ENCODE assay signal across 1 cellular context in the genomic region with DNA sequence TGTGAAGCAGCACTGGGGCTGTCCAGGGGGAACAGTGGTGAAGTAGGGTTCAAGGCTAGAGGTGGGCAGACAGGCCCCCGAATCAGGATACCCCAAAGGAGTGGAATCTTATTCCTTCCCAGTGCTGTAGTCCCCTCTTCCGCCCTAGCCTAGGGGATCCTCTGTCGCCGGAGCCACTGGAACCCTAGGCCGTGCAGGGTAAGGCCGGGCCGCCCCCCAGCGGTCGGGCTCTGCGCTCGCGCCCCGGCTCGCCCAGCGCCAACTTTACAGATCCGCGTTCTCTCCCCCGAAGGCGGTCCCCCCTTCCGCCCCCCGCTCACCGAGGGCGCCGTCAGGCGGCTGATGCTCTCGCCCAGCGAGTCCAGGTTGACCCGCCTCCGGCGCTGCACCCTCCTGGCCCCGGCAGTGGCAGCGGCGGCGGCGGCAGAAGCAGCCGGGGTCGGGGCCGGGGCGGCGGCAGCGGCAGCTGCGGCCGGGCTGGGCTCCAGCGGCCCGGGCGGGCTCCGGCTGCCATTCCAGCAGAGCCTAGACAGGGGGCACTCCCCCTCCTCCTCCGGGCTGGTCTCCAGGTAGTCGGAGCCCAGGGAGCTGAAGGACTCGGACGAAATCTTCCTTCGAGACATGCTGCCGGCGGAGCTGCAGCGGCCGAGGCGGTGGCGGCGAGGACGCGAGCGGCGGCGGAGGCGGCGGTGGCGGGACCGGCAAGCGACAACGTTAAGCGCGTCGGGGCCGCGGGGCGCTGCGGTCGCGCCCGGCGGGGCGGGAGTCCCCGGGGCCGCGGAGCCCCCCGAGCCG.
TF ChIP-seq lines count a peak whose summit lies in the region.

No MANE protein-coding gene starts in this region.

TF ChIP-seq in HEK293, 187 proteins besides CTCF, POLR2A, EP300 and RAD21 (continued from another document and continues in another):
- TF ChIP-seq, protein P1, sequence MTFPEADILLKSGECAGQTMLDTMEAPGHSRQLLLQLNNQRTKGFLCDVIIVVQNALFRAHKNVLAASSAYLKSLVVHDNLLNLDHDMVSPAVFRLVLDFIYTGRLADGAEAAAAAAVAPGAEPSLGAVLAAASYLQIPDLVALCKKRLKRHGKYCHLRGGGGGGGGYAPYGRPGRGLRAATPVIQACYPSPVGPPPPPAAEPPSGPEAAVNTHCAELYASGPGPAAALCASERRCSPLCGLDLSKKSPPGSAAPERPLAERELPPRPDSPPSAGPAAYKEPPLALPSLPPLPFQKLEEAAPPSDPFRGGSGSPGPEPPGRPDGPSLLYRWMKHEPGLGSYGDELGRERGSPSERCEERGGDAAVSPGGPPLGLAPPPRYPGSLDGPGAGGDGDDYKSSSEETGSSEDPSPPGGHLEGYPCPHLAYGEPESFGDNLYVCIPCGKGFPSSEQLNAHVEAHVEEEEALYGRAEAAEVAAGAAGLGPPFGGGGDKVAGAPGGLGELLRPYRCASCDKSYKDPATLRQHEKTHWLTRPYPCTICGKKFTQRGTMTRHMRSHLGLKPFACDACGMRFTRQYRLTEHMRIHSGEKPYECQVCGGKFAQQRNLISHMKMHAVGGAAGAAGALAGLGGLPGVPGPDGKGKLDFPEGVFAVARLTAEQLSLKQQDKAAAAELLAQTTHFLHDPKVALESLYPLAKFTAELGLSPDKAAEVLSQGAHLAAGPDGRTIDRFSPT (tag by site-specific recombination; IDR thresholded peaks at IDR 0.05): no peak
- TF ChIP-seq ZNF654 (tag by site-specific recombination; IDR thresholded peaks at IDR 0.05; ENCODE audit: low read depth) (peak; percentile 51), ZNF112 (tag by site-specific recombination; IDR thresholded peaks at IDR 0.05) (no peak), TRIM28 (IDR thresholded peaks at IDR 0.05; ENCODE audit: borderline replicate concordance, low read length) (no peak; the same call in 1 of the 2 replicates), ZNF280C (tag by site-specific recombination; IDR thresholded peaks at IDR 0.05) (no peak), PRDM10 (tag by site-specific recombination; IDR thresholded peaks at IDR 0.05) (peak; percentile 56), GFI1B (tag by site-specific recombination; IDR thresholded peaks at IDR 0.05) (no peak), KLF16 (tag by site-specific recombination; IDR thresholded peaks at IDR 0.05) (no peak), ZNF555 (tag by site-specific recombination; conservative IDR thresholded peaks at IDR 0.05) (no peak), ZNF341 (tag by site-specific recombination; IDR thresholded peaks at IDR 0.05; ENCODE audit: low read depth) (peak; percentile 44; the same call in 1 of the 2 replicates), ZEB2 (tag by site-specific recombination; IDR thresholded peaks at IDR 0.05) (peak; percentile 18; the same call in 1 of the 2 replicates), ZBTB17 (tag by site-specific recombination; IDR thresholded peaks at IDR 0.05) (peak; percentile 77), GLIS2 (tag by site-specific recombination; IDR thresholded peaks at IDR 0.05) (peak; percentile 79), IKZF3 (tag by site-specific recombination; IDR thresholded peaks at IDR 0.05) (peak; percentile 73), ZNF335 (tag by site-specific recombination; conservative IDR thresholded peaks at IDR 0.05) (peak; percentile 33; the same call in 1 of the 2 replicates), ZNF639 (tag by site-specific recombination; IDR thresholded peaks at IDR 0.05) (no peak), ZBTB11 (tag by site-specific recombination; conservative IDR thresholded peaks at IDR 0.05; ENCODE audit: low read depth) (peak; percentile 41), REST (tag by site-specific recombination; IDR thresholded peaks at IDR 0.05) (peak; percentile 29; the same call in 1 of the 2 replicates), ZNF600 (tag by site-specific recombination; IDR thresholded peaks at IDR 0.05) (peak; percentile 86), PATZ1 (tag by site-specific recombination; IDR thresholded peaks at IDR 0.05) (peak; percentile 47; the same call in 1 of the 2 replicates), ZSCAN30 (tag by site-specific recombination; IDR thresholded peaks at IDR 0.05) (peak; percentile 69), ZBTB26 (tag by site-specific recombination; optimal IDR thresholded peaks at IDR 0.05) (peak; percentile 58), ZNF629 (tag by site-specific recombination; IDR thresholded peaks at IDR 0.05) (no peak)
- TF ChIP-seq, protein P2, sequence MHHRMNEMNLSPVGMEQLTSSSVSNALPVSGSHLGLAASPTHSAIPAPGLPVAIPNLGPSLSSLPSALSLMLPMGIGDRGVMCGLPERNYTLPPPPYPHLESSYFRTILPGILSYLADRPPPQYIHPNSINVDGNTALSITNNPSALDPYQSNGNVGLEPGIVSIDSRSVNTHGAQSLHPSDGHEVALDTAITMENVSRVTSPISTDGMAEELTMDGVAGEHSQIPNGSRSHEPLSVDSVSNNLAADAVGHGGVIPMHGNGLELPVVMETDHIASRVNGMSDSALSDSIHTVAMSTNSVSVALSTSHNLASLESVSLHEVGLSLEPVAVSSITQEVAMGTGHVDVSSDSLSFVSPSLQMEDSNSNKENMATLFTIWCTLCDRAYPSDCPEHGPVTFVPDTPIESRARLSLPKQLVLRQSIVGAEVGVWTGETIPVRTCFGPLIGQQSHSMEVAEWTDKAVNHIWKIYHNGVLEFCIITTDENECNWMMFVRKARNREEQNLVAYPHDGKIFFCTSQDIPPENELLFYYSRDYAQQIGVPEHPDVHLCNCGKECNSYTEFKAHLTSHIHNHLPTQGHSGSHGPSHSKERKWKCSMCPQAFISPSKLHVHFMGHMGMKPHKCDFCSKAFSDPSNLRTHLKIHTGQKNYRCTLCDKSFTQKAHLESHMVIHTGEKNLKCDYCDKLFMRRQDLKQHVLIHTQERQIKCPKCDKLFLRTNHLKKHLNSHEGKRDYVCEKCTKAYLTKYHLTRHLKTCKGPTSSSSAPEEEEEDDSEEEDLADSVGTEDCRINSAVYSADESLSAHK (tag by site-specific recombination; IDR thresholded peaks at IDR 0.05): no peak
